Comparison of ENCODE assay signal across 1 cellular context in the genomic region with DNA sequence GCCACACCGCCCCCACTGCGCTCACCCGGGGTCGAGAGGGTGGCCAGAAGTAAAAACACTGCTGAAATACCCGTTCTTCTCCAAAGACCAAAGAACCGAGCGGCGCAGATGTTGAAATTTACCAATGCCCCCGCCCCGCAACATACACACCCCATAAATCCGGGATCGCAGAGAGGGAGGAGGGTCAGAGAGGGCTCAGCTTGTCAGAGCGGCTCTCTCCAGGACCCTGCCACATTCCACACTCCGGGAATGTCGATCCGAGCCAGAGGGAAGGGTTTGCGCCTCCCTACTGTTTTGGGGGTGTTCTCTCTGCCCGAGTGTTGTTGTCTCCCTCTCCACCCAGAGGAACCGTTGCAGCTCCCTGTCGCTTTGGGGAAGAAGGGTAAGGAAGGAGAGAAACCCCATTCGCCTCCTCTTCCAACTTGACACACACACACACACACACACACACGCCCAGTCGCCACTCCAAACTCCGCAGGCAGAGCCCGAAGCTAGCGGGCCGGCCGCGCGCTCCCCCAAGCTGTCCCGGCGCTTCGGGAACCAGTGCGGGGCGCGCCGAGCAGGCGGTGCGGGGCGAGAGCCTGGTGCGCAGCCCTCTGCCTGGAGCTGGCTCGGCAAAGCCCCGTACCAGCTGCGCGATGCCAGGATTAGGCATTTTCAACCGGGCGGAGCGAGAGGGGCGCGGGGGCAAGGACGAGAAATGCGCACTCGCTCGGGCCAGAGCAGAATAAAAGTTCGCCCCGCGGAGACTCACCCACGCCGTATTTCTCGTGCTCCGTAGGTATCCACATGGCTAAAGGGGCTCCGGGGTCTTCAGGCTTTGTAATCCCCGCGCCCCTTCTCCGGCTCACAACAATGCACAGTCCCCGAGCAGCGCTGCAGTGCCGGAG.
A peak's percentile ranks its signal among the peaks of the same experiment; 100 is the strongest.
TF ChIP-seq lines count a peak whose summit lies in the region.

No MANE protein-coding gene starts in this region.

TF ChIP-seq in GM12878, 131 proteins besides CTCF, POLR2A, EP300 and RAD21:
- TF ChIP-seq CBX5 (IDR thresholded peaks at IDR 0.05; ENCODE audit: low read depth) (no peak), PAX5 (IDR thresholded peaks at IDR 0.05; ENCODE audit: borderline replicate concordance, low read depth, low read length) (no peak), MYB (IDR thresholded peaks at IDR 0.05; ENCODE audit: borderline replicate concordance, low read depth, low read length) (no peak), SIX5 (IDR thresholded peaks at IDR 0.05; ENCODE audit: low read depth, low read length, severe bottlenecking) (no peak), SMAD1 (IDR thresholded peaks at IDR 0.05; ENCODE audit: low read depth, partially characterized antibody) (no peak), GATAD2B (conservative IDR thresholded peaks at IDR 0.05; ENCODE audit: low read depth) (peak; percentile 35; the same call in 1 of the 2 replicates), HDAC6 (IDR thresholded peaks at IDR 0.05; ENCODE audit: unreplicated experiment) (peak; percentile 82), ZBED1 (IDR thresholded peaks at IDR 0.05; ENCODE audit: borderline replicate concordance) (no peak), DPF2 (IDR thresholded peaks at IDR 0.05) (0 out of 2 replicates have a peak, but pooled peaks have one; percentile 17), CHD1 (IDR thresholded peaks at IDR 0.05; ENCODE audit: low read depth, low read length) (no peak), ZNF384 (IDR thresholded peaks at IDR 0.05; ENCODE audit: borderline replicate concordance, low read depth, low read length) (no peak), FOXK2 (IDR thresholded peaks at IDR 0.05) (peak; percentile 66), CEBPZ (IDR thresholded peaks at IDR 0.05; ENCODE audit: low read depth, low read length) (no peak), SREBF1 (IDR thresholded peaks at IDR 0.05; ENCODE audit: low read length) (no peak), TARDBP (IDR thresholded peaks at IDR 0.05; ENCODE audit: borderline replicate concordance) (no peak), RUNX3 (IDR thresholded peaks at IDR 0.05; ENCODE audit: low read length) (no peak), PAX8 (IDR thresholded peaks at IDR 0.05) (no peak), YBX1 (IDR thresholded peaks at IDR 0.05) (no peak), LARP7 (IDR thresholded peaks at IDR 0.05) (0 out of 2 replicates have a peak, but pooled peaks have one; percentile 34), EGR1 (IDR thresholded peaks at IDR 0.05; ENCODE audit: borderline replicate concordance in 1 of 2, low read depth in 2 of 2, low read length in 2 of 2) (0 out of 3 replicates have a peak, but pooled peaks of 1 of the 2 experiments have one; percentile 7), ZBTB4 (CRISPR knock-in tag; IDR thresholded peaks at IDR 0.05) (no peak), MXI1 (IDR thresholded peaks at IDR 0.05; ENCODE audit: low read depth, low read length) (no peak; the same call in 1 of the 2 replicates), ZZZ3 (IDR thresholded peaks at IDR 0.05; ENCODE audit: control insufficient read depth, insufficient read length, low read depth) (no peak), IKZF1 (conservative IDR thresholded peaks at IDR 0.05) (no peak), IKZF2 (IDR thresholded peaks at IDR 0.05) (peak; percentile 27 to 34; a peak in 2 of 4 replicates)
- TF ChIP-seq, protein P1, sequence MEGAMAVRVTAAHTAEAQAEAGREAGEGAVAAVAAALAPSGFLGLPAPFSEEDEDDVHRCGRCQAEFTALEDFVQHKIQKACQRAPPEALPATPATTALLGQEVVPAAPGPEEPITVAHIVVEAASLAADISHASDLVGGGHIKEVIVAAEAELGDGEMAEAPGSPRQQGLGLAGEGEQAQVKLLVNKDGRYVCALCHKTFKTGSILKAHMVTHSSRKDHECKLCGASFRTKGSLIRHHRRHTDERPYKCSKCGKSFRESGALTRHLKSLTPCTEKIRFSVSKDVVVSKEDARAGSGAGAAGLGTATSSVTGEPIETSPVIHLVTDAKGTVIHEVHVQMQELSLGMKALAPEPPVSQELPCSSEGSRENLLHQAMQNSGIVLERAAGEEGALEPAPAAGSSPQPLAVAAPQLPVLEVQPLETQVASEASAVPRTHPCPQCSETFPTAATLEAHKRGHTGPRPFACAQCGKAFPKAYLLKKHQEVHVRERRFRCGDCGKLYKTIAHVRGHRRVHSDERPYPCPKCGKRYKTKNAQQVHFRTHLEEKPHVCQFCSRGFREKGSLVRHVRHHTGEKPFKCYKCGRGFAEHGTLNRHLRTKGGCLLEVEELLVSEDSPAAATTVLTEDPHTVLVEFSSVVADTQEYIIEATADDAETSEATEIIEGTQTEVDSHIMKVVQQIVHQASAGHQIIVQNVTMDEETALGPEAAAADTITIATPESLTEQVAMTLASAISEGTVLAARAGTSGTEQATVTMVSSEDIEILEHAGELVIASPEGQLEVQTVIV (IDR thresholded peaks at IDR 0.05; ENCODE audit: borderline replicate concordance, partially characterized antibody): no peak
- TF ChIP-seq, protein P2, sequence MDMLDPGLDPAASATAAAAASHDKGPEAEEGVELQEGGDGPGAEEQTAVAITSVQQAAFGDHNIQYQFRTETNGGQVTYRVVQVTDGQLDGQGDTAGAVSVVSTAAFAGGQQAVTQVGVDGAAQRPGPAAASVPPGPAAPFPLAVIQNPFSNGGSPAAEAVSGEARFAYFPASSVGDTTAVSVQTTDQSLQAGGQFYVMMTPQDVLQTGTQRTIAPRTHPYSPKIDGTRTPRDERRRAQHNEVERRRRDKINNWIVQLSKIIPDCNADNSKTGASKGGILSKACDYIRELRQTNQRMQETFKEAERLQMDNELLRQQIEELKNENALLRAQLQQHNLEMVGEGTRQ (IDR thresholded peaks at IDR 0.05; ENCODE audit: borderline replicate concordance, low read depth, low read length): no peak
